In the genomic region with DNA sequence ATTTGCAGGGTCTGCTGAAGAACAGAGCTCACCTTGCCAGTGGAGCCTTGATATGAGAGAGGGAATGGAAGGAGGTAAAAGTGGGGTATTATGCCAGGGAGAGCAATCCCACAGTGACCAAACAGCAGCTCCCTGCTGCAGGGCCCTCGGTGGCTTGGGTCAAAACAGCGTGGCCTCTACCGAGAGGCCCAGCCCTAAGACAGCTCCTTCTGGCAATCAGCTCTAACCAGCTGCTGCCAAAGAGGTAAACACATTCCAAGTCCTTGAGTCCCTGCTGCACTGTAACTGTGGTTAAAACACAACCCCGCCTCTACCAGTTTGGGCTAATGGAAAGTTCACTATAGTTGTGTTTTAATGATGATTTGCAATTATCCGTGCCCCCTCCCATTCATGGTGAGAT, we compare ENCODE assay signal across 24 cellular contexts. TPM values are rescaled to one million over a fixed set of nuclear protein-coding genes. Genes with fewer than 3 reads are reported as not detected.
DNase-seq lines count a peak whose midpoint lies in the region; ATAC-seq and TF ChIP-seq lines count a peak whose summit lies in the region.
"Had no signal": no experiment of that assay in that cellular context is flagged by ENCODE, and none has a peak within 500 bp of the region (broad histone marks: within the 10 kb centered on the region; RNA-seq: fewer than 3 reads in every experiment).

No MANE protein-coding gene starts in this region.

- no peak overlapping the region for H2AFZ ChIP-seq in mammary epithelial cell (ENCODE audit: low read depth, low read length)

- H3K4me2 ChIP-seq in mammary epithelial cell (ENCODE audit: insufficient read depth, low read depth, low read length): no peak overlapping the region
- H3K4me2 ChIP-seq: SK-N-SH had no signal

- no TSS peak for BruUV-seq in mammary epithelial cell (replicated peaks; lab: Mats Ljungman, UMichigan)

- intact Hi-C loops in mucosa of descending colon (cut with DNase I, micrococcal nuclease): no loop called here
- intact Hi-C loops in mammary epithelial cell (cut with micrococcal nuclease): no loop called here

- no peak overlapping the region for H3K27ac Mint-ChIP-seq in activated naive CD4-positive, alpha-beta T cell treated with anti-CD3 and anti-CD28 coated beads, Interleukin-2, amount 50 U/mL, for 72 hours
- H3K27ac Mint-ChIP-seq: endodermal cell had no signal

- no peaks in the 10 kb centered on the region for H3K79me2 ChIP-seq in mammary epithelial cell (ENCODE audit: insufficient read depth, low read length)

- dilution Hi-C loops in mammary epithelial cell (cut with HindIII; ENCODE audit: low sequenced_read_pairs): no loop called here

- H3K36me3 ChIP-seq in mucosa of descending colon (ENCODE audit: low read depth) (no peaks in the 10 kb centered on the region), stomach smooth muscle (ENCODE audit: control insufficient read depth in 2 of 2, insufficient read depth in 2 of 2, low read length in 2 of 2) (no peaks in the 10 kb centered on the region), mammary epithelial cell (ENCODE audit: insufficient read depth, low read length) (no peaks in the 10 kb centered on the region)
- H3K36me3 ChIP-seq: adrenal gland, right lobe of liver, vagina had no signal

- no peaks in the 10 kb centered on the region for H4K20me1 ChIP-seq in mammary epithelial cell (ENCODE audit: insufficient read depth, low read length)

- peak; percentile 19 for ATAC-seq in mucosa of descending colon
- no peak for ATAC-seq in GM18498 (IDR thresholded peaks at IDR 0.05; ENCODE audit: unreplicated experiment)
- no peak for ATAC-seq in activated naive CD4-positive, alpha-beta T cell treated with anti-CD3 and anti-CD28 coated beads, Interleukin-2, amount 50 U/mL, for 72 hours
- no peak for ATAC-seq in GM18861 (IDR thresholded peaks at IDR 0.05; ENCODE audit: unreplicated experiment)
- ATAC-seq: Panc1; stimulated activated naive CD8-positive, alpha-beta T cell treated with anti-CD3 and anti-CD28 coated beads, Interleukin-15, Interleukin-2, amounts not matched to agents 100 U/mL and 50 U/mL, for 24 hours had no signal

- H3K27ac ChIP-seq in caudate nucleus (ENCODE audit: low read depth, low read length): peak overlapping the region; percentile 28
- H3K27ac ChIP-seq in stomach smooth muscle (ENCODE audit: low read length): peak overlapping the region; percentile 49
- H3K27ac ChIP-seq in mammary epithelial cell (ENCODE audit: insufficient read depth, low read depth, low read length): no peak overlapping the region
- H3K27ac ChIP-seq: right lobe of liver, vagina had no signal

- no peaks in the 10 kb centered on the region for H3K27me3 ChIP-seq in stomach smooth muscle (ENCODE audit: control insufficient read depth in 1 of 2, insufficient read depth in 2 of 2, low read length in 2 of 2)
- H3K27me3 ChIP-seq in mammary epithelial cell (ENCODE audit: insufficient read depth, low read length): peaks cover 10% of the 10 kb centered on the region
- H3K27me3 ChIP-seq: adrenal gland, right lobe of liver, vagina had no signal

- no peak overlapping the region for H3K9ac ChIP-seq in stomach smooth muscle (ENCODE audit: low read length in 2 of 2)
- no peak overlapping the region for H3K9ac ChIP-seq in mammary epithelial cell (ENCODE audit: insufficient read depth, low read length)
- H3K9ac ChIP-seq: SK-N-SH had no signal

- CTCF ChIA-PET in mammary epithelial cell (lab: Charles Lee; ENCODE audit: low non-redundant PET): no interaction called here

- H3K9me3 Mint-ChIP-seq in activated naive CD4-positive, alpha-beta T cell treated with anti-CD3 and anti-CD28 coated beads, Interleukin-2, amount 50 U/mL, for 72 hours: no peaks in the 10 kb centered on the region
- H3K9me3 Mint-ChIP-seq: endodermal cell had no signal

- H3K4me3 ChIP-seq in mucosa of descending colon (no peak overlapping the region), stomach smooth muscle (ENCODE audit: low read length in 2 of 2) (no peak overlapping the region), mammary epithelial cell (replicated peaks in 1 of 3; ENCODE audit: insufficient read depth in 1 of 3, low read depth in 2 of 3, low read length in 3 of 3) (no peak overlapping the region)
- H3K4me3 ChIP-seq: adrenal gland, right lobe of liver, vagina had no signal

- DNase-seq in H4 (ENCODE audit: low spot score) (peak; percentile 83), caudate nucleus (lab: John Stamatoyannopoulos, UW) (no peak), mucosa of descending colon (no peak), mammary epithelial cell (no peak)
- DNase-seq in activated naive CD4-positive, alpha-beta T cell treated with anti-CD3 and anti-CD28 coated beads, Interleukin-2, amount 50 U/mL, for 72 hours (ENCODE audit: low spot score in 2 of 2): no peak
- DNase-seq: activated effector memory CD4-positive, alpha-beta T cell treated with Interleukin-2 at 50 U/mL for 16 hours; adrenal gland; AML-193; Caco-2; cerebellar nuclear complex; Karpas-422; NCI-H2171 treated with DMSO at 0.1 percent for 48 hours; occipital lobe; right lobe of liver; stimulated activated CD4-positive, alpha-beta T cell treated with anti-CD3 and anti-CD28 coated beads, Interleukin-1b, Interleukin-23, amount 100 ng/mL, for 48 hours; stimulated activated naive CD8-positive, alpha-beta T cell treated with anti-CD3 and anti-CD28 coated beads, Interleukin-15, Interleukin-2, amounts not matched to agents 100 U/mL and 50 U/mL, for 24 hours; T1000 had no signal

- peaks cover 3% of the 10 kb centered on the region for H3K4me1 ChIP-seq in mucosa of descending colon (ENCODE audit: low read depth)
- H3K4me1 ChIP-seq in stomach smooth muscle (ENCODE audit: control insufficient read depth, insufficient read depth, low read length): peaks cover 37% of the 10 kb centered on the region
- H3K4me1 ChIP-seq in mammary epithelial cell (ENCODE audit: insufficient read depth, low read length): peaks cover 4% of the 10 kb centered on the region
- H3K4me1 ChIP-seq: Caco-2 had no signal

- no peak for TF ChIP-seq CTCF in mucosa of descending colon (IDR thresholded peaks at IDR 0.05)
- TF ChIP-seq CTCF in mammary epithelial cell (conservative IDR thresholded peaks at IDR 0.05 in 1 of 2, IDR thresholded peaks at IDR 0.05 in 1 of 2; ENCODE audit: extremely low read depth in 1 of 2, insufficient read depth in 1 of 2, low read depth in 1 of 2, low read length in 2 of 2): no peak

- in situ Hi-C loops in mammary epithelial cell (cut with MboI; ENCODE audit: low sequenced_read_pairs in 2 of 2): no loop called here

- H3K9me3 ChIP-seq in mucosa of descending colon (no peaks in the 10 kb centered on the region), stomach smooth muscle (ENCODE audit: control insufficient read depth in 2 of 2, low read length in 2 of 2) (no peaks in the 10 kb centered on the region), mammary epithelial cell (replicated peaks; ENCODE audit: insufficient read depth, low read length) (no peaks in the 10 kb centered on the region)
- H3K9me3 ChIP-seq: adrenal gland, Caco-2, right lobe of liver, SK-N-SH, vagina had no signal

- WGBS in mammary epithelial cell (ENCODE audit: low coverage, missing lambda C conversion rate): 66% methylated on average over 5 of the region's 5 CpGs

- H3K36me3 Mint-ChIP-seq in activated naive CD4-positive, alpha-beta T cell treated with anti-CD3 and anti-CD28 coated beads, Interleukin-2, amount 50 U/mL, for 72 hours: no peaks in the 10 kb centered on the region

RNA-seq across cellular contexts. Expression of a gene that starts 1.4 kb away (rescaled TPM):
- total RNA-seq in H4 (2014; rRNA removed; shearing (Covaris generic)): 7.2 and 9.6 TPM in 2 replicates
- total RNA-seq in mucosa of descending colon (10 to 100 TPM in 1 of 3 donors, 1 to 10 TPM in 2; 6.1 to 27.8 (median 9.1) TPM), mammary epithelial cell (under 1 TPM in 1 of 2 donors, not detected in 1; 0.17 TPM)
- polyA plus RNA-seq in mammary epithelial cell: 0.02 TPM
- polyA minus RNA-seq in mammary epithelial cell: not detected
- total RNA-seq in activated naive CD4-positive, alpha-beta T cell treated with anti-CD3 and anti-CD28 coated beads, Interleukin-2, amount 50 U/mL, for 72 hours: not detected
- total RNA-seq: Caco-2 had no signal
